ENCODE assay signal across 1 cellular context in the genomic region with DNA sequence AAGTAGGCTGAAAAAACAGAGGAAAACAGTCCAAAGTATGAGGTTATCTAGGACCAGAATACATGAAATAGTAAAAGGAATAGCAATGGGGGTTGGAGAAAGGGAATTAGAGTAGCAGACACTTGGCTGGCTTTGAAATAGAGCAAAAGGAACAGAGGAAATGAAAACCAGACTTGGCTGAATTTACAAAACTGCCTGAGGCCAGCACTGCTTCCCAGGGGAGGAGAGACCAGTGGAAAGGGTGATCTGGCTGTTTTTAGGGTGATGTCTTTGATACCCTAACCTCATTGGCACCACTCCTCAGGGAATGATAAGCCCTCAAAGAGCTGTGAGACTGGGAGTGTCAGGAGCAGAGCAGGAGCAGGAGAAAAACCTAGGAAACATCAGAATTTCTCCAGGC.
TF ChIP-seq lines count a peak whose summit lies in the region.

No MANE protein-coding gene starts in this region.

TF ChIP-seq in SK-N-SH treated with all-trans-retinoic acid at 6 μM for 48 hours, 23 proteins besides CTCF, POLR2A, EP300 and RAD21 (continued from another document):
- TF ChIP-seq, protein P1, sequence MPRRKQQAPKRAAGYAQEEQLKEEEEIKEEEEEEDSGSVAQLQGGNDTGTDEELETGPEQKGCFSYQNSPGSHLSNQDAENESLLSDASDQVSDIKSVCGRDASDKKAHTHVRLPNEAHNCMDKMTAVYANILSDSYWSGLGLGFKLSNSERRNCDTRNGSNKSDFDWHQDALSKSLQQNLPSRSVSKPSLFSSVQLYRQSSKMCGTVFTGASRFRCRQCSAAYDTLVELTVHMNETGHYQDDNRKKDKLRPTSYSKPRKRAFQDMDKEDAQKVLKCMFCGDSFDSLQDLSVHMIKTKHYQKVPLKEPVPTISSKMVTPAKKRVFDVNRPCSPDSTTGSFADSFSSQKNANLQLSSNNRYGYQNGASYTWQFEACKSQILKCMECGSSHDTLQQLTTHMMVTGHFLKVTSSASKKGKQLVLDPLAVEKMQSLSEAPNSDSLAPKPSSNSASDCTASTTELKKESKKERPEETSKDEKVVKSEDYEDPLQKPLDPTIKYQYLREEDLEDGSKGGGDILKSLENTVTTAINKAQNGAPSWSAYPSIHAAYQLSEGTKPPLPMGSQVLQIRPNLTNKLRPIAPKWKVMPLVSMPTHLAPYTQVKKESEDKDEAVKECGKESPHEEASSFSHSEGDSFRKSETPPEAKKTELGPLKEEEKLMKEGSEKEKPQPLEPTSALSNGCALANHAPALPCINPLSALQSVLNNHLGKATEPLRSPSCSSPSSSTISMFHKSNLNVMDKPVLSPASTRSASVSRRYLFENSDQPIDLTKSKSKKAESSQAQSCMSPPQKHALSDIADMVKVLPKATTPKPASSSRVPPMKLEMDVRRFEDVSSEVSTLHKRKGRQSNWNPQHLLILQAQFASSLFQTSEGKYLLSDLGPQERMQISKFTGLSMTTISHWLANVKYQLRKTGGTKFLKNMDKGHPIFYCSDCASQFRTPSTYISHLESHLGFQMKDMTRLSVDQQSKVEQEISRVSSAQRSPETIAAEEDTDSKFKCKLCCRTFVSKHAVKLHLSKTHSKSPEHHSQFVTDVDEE (CRISPR knock-in tag; IDR thresholded peaks at IDR 0.05): no peak
- TF ChIP-seq ESRRG (CRISPR knock-in tag; IDR thresholded peaks at IDR 0.05) (no peak), ZNF70 (CRISPR knock-in tag; IDR thresholded peaks at IDR 0.05) (no peak), CSDC2 (CRISPR knock-in tag; IDR thresholded peaks at IDR 0.05) (no peak), ARNTL (CRISPR knock-in tag; IDR thresholded peaks at IDR 0.05; ENCODE audit: borderline replicate concordance, low read depth) (no peak), TOX (CRISPR knock-in tag; IDR thresholded peaks at IDR 0.05; ENCODE audit: borderline replicate concordance) (no peak)
- TF ChIP-seq, protein P2, sequence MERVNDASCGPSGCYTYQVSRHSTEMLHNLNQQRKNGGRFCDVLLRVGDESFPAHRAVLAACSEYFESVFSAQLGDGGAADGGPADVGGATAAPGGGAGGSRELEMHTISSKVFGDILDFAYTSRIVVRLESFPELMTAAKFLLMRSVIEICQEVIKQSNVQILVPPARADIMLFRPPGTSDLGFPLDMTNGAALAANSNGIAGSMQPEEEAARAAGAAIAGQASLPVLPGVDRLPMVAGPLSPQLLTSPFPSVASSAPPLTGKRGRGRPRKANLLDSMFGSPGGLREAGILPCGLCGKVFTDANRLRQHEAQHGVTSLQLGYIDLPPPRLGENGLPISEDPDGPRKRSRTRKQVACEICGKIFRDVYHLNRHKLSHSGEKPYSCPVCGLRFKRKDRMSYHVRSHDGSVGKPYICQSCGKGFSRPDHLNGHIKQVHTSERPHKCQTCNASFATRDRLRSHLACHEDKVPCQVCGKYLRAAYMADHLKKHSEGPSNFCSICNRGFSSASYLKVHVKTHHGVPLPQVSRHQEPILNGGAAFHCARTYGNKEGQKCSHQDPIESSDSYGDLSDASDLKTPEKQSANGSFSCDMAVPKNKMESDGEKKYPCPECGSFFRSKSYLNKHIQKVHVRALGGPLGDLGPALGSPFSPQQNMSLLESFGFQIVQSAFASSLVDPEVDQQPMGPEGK (CRISPR knock-in tag; IDR thresholded peaks at IDR 0.05; ENCODE audit: borderline replicate concordance): no peak
- TF ChIP-seq, protein P3, sequence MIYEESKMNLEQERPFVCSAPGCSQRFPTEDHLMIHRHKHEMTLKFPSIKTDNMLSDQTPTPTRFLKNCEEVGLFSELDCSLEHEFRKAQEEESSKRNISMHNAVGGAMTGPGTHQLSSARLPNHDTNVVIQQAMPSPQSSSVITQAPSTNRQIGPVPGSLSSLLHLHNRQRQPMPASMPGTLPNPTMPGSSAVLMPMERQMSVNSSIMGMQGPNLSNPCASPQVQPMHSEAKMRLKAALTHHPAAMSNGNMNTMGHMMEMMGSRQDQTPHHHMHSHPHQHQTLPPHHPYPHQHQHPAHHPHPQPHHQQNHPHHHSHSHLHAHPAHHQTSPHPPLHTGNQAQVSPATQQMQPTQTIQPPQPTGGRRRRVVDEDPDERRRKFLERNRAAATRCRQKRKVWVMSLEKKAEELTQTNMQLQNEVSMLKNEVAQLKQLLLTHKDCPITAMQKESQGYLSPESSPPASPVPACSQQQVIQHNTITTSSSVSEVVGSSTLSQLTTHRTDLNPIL (CRISPR knock-in tag; IDR thresholded peaks at IDR 0.05; ENCODE audit: low read depth): no peak
